In genomic region chr20:13236360-13236759, GRCh38 we compare ENCODE assay signal across 3 cellular contexts. TPM values are rescaled to one million over a fixed set of nuclear protein-coding genes. Genes with fewer than 3 reads are reported as not detected.
"Had no signal": no experiment of that assay in that cellular context is flagged by ENCODE, and none has a peak within 500 bp of the region (broad histone marks: within the 10 kb centered on the region; RNA-seq: fewer than 3 reads in every experiment).

No MANE protein-coding gene starts in this region.

RNA-seq across cellular contexts. Expression of gene ISM1, which starts 15.3 kb away (rescaled TPM):
- total RNA-seq: kidney epithelial cell, lung microvascular endothelial cell, myocyte had no signal
